Comparison of ENCODE assay signal across 13 cellular contexts in genomic region chr4:102552781-102553180, GRCh38. TPM values are rescaled to one million over a fixed set of nuclear protein-coding genes. Genes with fewer than 3 reads are reported as not detected.
A peak's percentile ranks its signal among the peaks of the same experiment; 100 is the strongest.
DNase-seq lines count a peak whose midpoint lies in the region; ATAC-seq and TF ChIP-seq lines count a peak whose summit lies in the region.
"Had no signal": no experiment of that assay in that cellular context is flagged by ENCODE, and none has a peak within 500 bp of the region (broad histone marks: within the 10 kb centered on the region; RNA-seq: fewer than 3 reads in every experiment).

No MANE protein-coding gene starts in this region.

- H3K79me2 ChIP-seq in OCI-LY3 (ENCODE audit: low read length) = peaks cover 63% of the 10 kb centered on the region
- H3K79me2 ChIP-seq: parathyroid adenoma had no signal

- CTCF ChIA-PET in activated CD4-positive, alpha-beta T cell treated with anti-CD3 and anti-CD28 coated beads for 36 hours (lab: Charles Lee) = interaction anchor here (0.8 kb wide), 1 partner anchor 273 kb away, joined by 3 read pairs; no protein-coding TSS in a partner anchor
- CTCF ChIA-PET in RWPE1 (lab: Yijun Ruan, JAX) = no interaction called here

- no peaks in the 10 kb centered on the region for H3K27me3 Mint-ChIP-seq in activated CD4-positive, alpha-beta T cell treated with anti-CD3 and anti-CD28 coated beads for 36 hours

- peaks cover 37% of the 10 kb centered on the region for H3K36me3 ChIP-seq in OCI-LY3 (replicated peaks; ENCODE audit: low read depth, low read length)
- H3K36me3 ChIP-seq in right atrium auricular region = no peaks in the 10 kb centered on the region
- H3K36me3 ChIP-seq: adrenal gland, transverse colon had no signal

- no peak overlapping the region for H3K4me3 Mint-ChIP-seq in activated CD4-positive, alpha-beta T cell treated with anti-CD3 and anti-CD28 coated beads for 36 hours

- H3K4me1 Mint-ChIP-seq in activated CD4-positive, alpha-beta T cell treated with anti-CD3 and anti-CD28 coated beads for 36 hours = peaks cover 46% of the 10 kb centered on the region

- H3K9me3 Mint-ChIP-seq in activated CD4-positive, alpha-beta T cell treated with anti-CD3 and anti-CD28 coated beads for 36 hours (ENCODE audit: low read depth) = no peaks in the 10 kb centered on the region

- H2AFZ ChIP-seq in OCI-LY3 (ENCODE audit: low read depth, low read length) = no peak overlapping the region
- H2AFZ ChIP-seq: parathyroid adenoma had no signal

- peaks cover 70% of the 10 kb centered on the region for H4K20me1 ChIP-seq in OCI-LY3 (ENCODE audit: insufficient read depth, low read length)

- peaks cover 22% of the 10 kb centered on the region for H3K4me1 ChIP-seq in OCI-LY3 (ENCODE audit: low read length)
- H3K4me1 ChIP-seq in right atrium auricular region = peaks cover 0 to 42% of the 10 kb centered on the region in 2 donors
- H3K4me1 ChIP-seq: parathyroid adenoma had no signal

- TF ChIP-seq CTCF in OCI-LY3 (IDR thresholded peaks at IDR 0.05; ENCODE audit: low read depth, low read length) = no peak
- TF ChIP-seq CTCF in right atrium auricular region (IDR thresholded peaks at IDR 0.05) = no peak
- TF ChIP-seq CTCF in RWPE1 (conservative IDR thresholded peaks at IDR 0.05; ENCODE audit: low read depth) = no peak

- peak; percentile 38 for ATAC-seq in activated CD4-positive, alpha-beta T cell treated with anti-CD3 and anti-CD28 coated beads for 36 hours
- ATAC-seq: A549 had no signal

- no peak for DNase-seq in activated CD4-positive, alpha-beta T cell treated with anti-CD3 and anti-CD28 coated beads for 36 hours
- DNase-seq in activated CD4-positive, alpha-beta T cell treated with anti-CD3 and anti-CD28 coated beads, Interleukin-2, amount 50 U/mL, for 1 hour = no peak
- peak; percentile 42 for DNase-seq in central memory CD4-positive, alpha-beta T cell
- peak; percentile 57 for DNase-seq in pulmonary artery endothelial cell (ENCODE audit: low read depth, low spot score)
- DNase-seq in SHP77 treated with DMSO at 0.1 percent for 48 hours (lab: John Stamatoyannopoulos, UW) = no peak
- DNase-seq in right atrium auricular region (ENCODE audit: low spot score) = no peak
- no peak for DNase-seq in RWPE1 (ENCODE audit: low spot score)
- DNase-seq: adrenal gland, dorsolateral prefrontal cortex, transverse colon had no signal

- H3K4me3 ChIP-seq in OCI-LY3 (ENCODE audit: low read length) = no peak overlapping the region
- H3K4me3 ChIP-seq in right atrium auricular region = no peak overlapping the region
- H3K4me3 ChIP-seq: A549, adrenal gland, dorsolateral prefrontal cortex, transverse colon had no signal

- H3K27ac Mint-ChIP-seq in activated CD4-positive, alpha-beta T cell treated with anti-CD3 and anti-CD28 coated beads for 36 hours = peak overlapping the region; percentile 86

- intact Hi-C loops in activated CD4-positive, alpha-beta T cell treated with anti-CD3 and anti-CD28 coated beads for 36 hours (cut with DNase I, micrococcal nuclease) = loop anchor here in 1 of 2 experiments (1.0 to 5.0 kb wide), 3 partner anchors 8 to 35 kb away; no protein-coding TSS in a partner anchor

- no peak overlapping the region for H3K9ac ChIP-seq in OCI-LY3 (ENCODE audit: low read length)
- H3K9ac ChIP-seq: parathyroid adenoma had no signal

- no peaks in the 10 kb centered on the region for H3K27me3 ChIP-seq in OCI-LY3 (ENCODE audit: low read depth, low read length)
- H3K27me3 ChIP-seq in right atrium auricular region = no peaks in the 10 kb centered on the region
- H3K27me3 ChIP-seq: adrenal gland, dorsolateral prefrontal cortex, transverse colon had no signal

- POLR2A ChIA-PET in activated CD4-positive, alpha-beta T cell treated with anti-CD3 and anti-CD28 coated beads for 36 hours (lab: Charles Lee) = no interaction called here
- POLR2A ChIA-PET in RWPE1 (lab: Yijun Ruan, JAX; ENCODE audit: low non-redundant PET) = no interaction called here

- no peaks in the 10 kb centered on the region for H3K9me3 ChIP-seq in OCI-LY3 (ENCODE audit: insufficient read depth, low read length)
- H3K9me3 ChIP-seq in right atrium auricular region = no peaks in the 10 kb centered on the region
- H3K9me3 ChIP-seq: A549, adrenal gland, transverse colon had no signal

- peak overlapping the region; percentile 4; the same call in 1 of the 2 replicates for H3K4me2 ChIP-seq in OCI-LY3 (ENCODE audit: low read length)
- H3K4me2 ChIP-seq: A549 had no signal

- H3K27ac ChIP-seq in OCI-LY3 (ENCODE audit: low read length) (no peak overlapping the region), right atrium auricular region (no peak overlapping the region), RWPE1 (no peak overlapping the region)
- H3K27ac ChIP-seq: A549, adrenal gland, dorsolateral prefrontal cortex, parathyroid adenoma, transverse colon had no signal

- H3K36me3 Mint-ChIP-seq in activated CD4-positive, alpha-beta T cell treated with anti-CD3 and anti-CD28 coated beads for 36 hours (ENCODE audit: low read depth) = peaks cover 47% of the 10 kb centered on the region

RNA-seq across cellular contexts. Expression of gene NFKB1, which starts 51.6 kb away (rescaled TPM):
- total RNA-seq in activated CD4-positive, alpha-beta T cell treated with anti-CD3 and anti-CD28 coated beads for 36 hours = 100 to 1,000 TPM; 167 to 174 TPM
- total RNA-seq in pulmonary artery endothelial cell (45.1 and 67.6 TPM in 2 replicates), right atrium auricular region (10 to 100 TPM; 17.8 to 19.3 TPM)

Comparison
In these comparisons a context has a peak if more than half of its experiments do, and no peak if none do; other contexts are left out.
1. DNase-seq: peak in central memory CD4-positive, alpha-beta T cell (single experiment) and pulmonary artery endothelial cell (single experiment); none in activated CD4-positive, alpha-beta T cell treated with anti-CD3 and anti-CD28 coated beads for 36 hours (single experiment), activated CD4-positive, alpha-beta T cell treated with anti-CD3 and anti-CD28 coated beads, Interleukin-2, amount 50 U/mL, for 1 hour (single experiment), SHP77 treated with DMSO at 0.1 percent for 48 hours (single experiment), right atrium auricular region (single experiment) and RWPE1 (single experiment).